33 cellular contexts compared by ENCODE assay signal in the genomic region with DNA sequence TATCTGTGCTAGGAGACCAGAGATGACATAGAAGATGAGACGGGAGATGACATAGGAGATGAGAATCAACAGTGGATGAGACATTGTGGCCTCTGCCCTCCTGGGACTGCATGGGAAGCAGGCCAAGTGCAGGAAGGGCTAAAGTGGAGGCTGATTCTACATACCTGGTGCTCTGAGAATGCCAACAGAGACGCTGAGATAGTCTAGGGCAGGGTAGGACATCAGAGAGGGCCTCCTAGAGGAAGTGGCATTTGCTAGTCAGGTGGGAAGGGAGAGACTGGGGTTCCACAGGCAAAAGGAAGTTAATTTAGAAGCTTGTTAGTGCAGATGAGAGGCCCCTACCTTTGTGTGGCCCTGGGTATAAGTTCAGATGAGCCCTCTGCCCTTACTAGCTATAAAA.
"Had no signal": no experiment of that assay in that cellular context is flagged by ENCODE, and none has a peak within 500 bp of the region (broad histone marks: within the 10 kb centered on the region; RNA-seq: fewer than 3 reads in every experiment).

No MANE protein-coding gene starts in this region.

- H3K36me3 ChIP-seq: MG63 had no signal

- DNase-seq: Kasumi-1, MG63, MM.1S, MV-4-11, NCI-H1048, NCI-H1092, NCI-H1092 treated with DMSO at 0.1 percent for 48 hours, NCI-H1105, NCI-H1105 treated with DMSO at 0.1 percent for 48 hours, NCI-H1417, NCI-H1417 treated with DMSO at 0.1 percent for 48 hours, NCI-H1436, NCI-H146, NCI-H1694, NCI-H1694 treated with DMSO at 0.1 percent for 48 hours, NCI-H187, NCI-H187 treated with DMSO at 0.1 percent for 48 hours, NCI-H1930, NCI-H2029, NCI-H2029 treated with DMSO at 0.1 percent for 48 hours, NCI-H2081, NCI-H2081 treated with DMSO at 0.1 percent for 48 hours, NCI-H2107, NCI-H2171, NCI-H2171 treated with DMSO at 0.1 percent for 48 hours, NCI-H2227 treated with DMSO at 0.1 percent for 48 hours, NCI-H226, NCI-H345, NCI-H446, NCI-H446 treated with DMSO at 0.1 percent for 48 hours, NCI-H510A, NCI-H510A treated with DMSO at 0.1 percent for 48 hours, NCI-H524 had no signal

- H3K27me3 ChIP-seq: MG63 had no signal

- H3K9me3 ChIP-seq: MG63 had no signal

- H3K4me3 ChIP-seq: MG63 had no signal
